Comparison of ENCODE assay signal across 9 cellular contexts in genomic region chr20:50762045-50762422, GRCh38. TPM values are rescaled to one million over a fixed set of nuclear protein-coding genes. Genes with fewer than 3 reads are reported as not detected.
DNase-seq lines count a peak whose midpoint lies in the region; ATAC-seq and TF ChIP-seq lines count a peak whose summit lies in the region.
"Had no signal": no experiment of that assay in that cellular context is flagged by ENCODE, and none has a peak within 500 bp of the region (broad histone marks: within the 10 kb centered on the region; RNA-seq: fewer than 3 reads in every experiment).

No MANE protein-coding gene starts in this region.

- H3K27me3 ChIP-seq in adipocyte (replicated peaks; ENCODE audit: control insufficient read depth, insufficient read depth, low read length): no peaks in the 10 kb centered on the region
- H3K27me3 ChIP-seq in foreskin keratinocyte: no peaks in the 10 kb centered on the region
- no peaks in the 10 kb centered on the region for H3K27me3 ChIP-seq in psoas muscle (ENCODE audit: insufficient read depth in 3 of 3, low read length in 2 of 3)
- H3K27me3 ChIP-seq in Karpas-422 (ENCODE audit: low read length): no peaks in the 10 kb centered on the region

- H4K20me1 ChIP-seq in Karpas-422 (ENCODE audit: insufficient read depth, low read depth, low read length): no peaks in the 10 kb centered on the region

- TF ChIP-seq CTCF in foreskin keratinocyte (conservative IDR thresholded peaks at IDR 0.05) (no peak), psoas muscle (IDR thresholded peaks at IDR 0.05) (no peak), GM13977 (IDR thresholded peaks at IDR 0.05; ENCODE audit: extremely low read depth, insufficient read depth, missing control alignments) (no peak)

- no peaks in the 10 kb centered on the region for H3K9me2 ChIP-seq in Karpas-422 (replicated peaks; ENCODE audit: insufficient read depth, low read length)

- no peaks in the 10 kb centered on the region for H3K79me2 ChIP-seq in Karpas-422 (ENCODE audit: low read length)

- peak overlapping the region; percentile 64 for H3K27ac ChIP-seq in foreskin keratinocyte
- peak overlapping the region; percentile 75 for H3K27ac ChIP-seq in psoas muscle
- no peak overlapping the region for H3K27ac ChIP-seq in Karpas-422 (ENCODE audit: low read length)

- peaks cover 20% of the 10 kb centered on the region for H3K4me1 ChIP-seq in adipocyte (ENCODE audit: control insufficient read depth, insufficient read depth, low read length)
- H3K4me1 ChIP-seq in foreskin keratinocyte: peaks cover 16% of the 10 kb centered on the region
- peaks cover 18% of the 10 kb centered on the region for H3K4me1 ChIP-seq in psoas muscle
- H3K4me1 ChIP-seq in Karpas-422 (ENCODE audit: low read length): no peaks in the 10 kb centered on the region

- intact Hi-C loops in psoas muscle (cut with DNase I): no loop called here

- H3K4me3 ChIP-seq in adipocyte (ENCODE audit: low read length) (peak overlapping the region; percentile 42), psoas muscle (no peak overlapping the region), Karpas-422 (ENCODE audit: low read length) (no peak overlapping the region)

- H2AFZ ChIP-seq in Karpas-422 (ENCODE audit: low read length): no peak overlapping the region

- in situ Hi-C loops in GM13977 (cut with MboI; ENCODE audit: low pct_unique_long_range_greater_than_20kb, low sequenced_read_pairs, unreplicated experiment): no loop called here

- H3K4me2 ChIP-seq in Karpas-422 (ENCODE audit: low read depth, low read length, poor library complexity, severe bottlenecking): no peak overlapping the region

- H3K9ac ChIP-seq in adipocyte (ENCODE audit: low read length): peak overlapping the region; percentile 17
- no peak overlapping the region for H3K9ac ChIP-seq in Karpas-422 (ENCODE audit: low read length)

- no peaks in the 10 kb centered on the region for H3K36me3 ChIP-seq in adipocyte (ENCODE audit: control insufficient read depth, insufficient read depth, low read length, severe bottlenecking)
- H3K36me3 ChIP-seq in psoas muscle (ENCODE audit: insufficient read depth in 1 of 2, low read depth in 1 of 2): no peaks in the 10 kb centered on the region
- H3K36me3 ChIP-seq in Karpas-422 (ENCODE audit: insufficient read depth, low read length): no peaks in the 10 kb centered on the region

- 57 to 87% (median 66%) methylated on average over 6 of the region's 6 CpGs for WGBS in psoas muscle, 3 donors

- DNase-seq in Daoy (ENCODE audit: low read depth) (peak; percentile 64), adipocyte (ENCODE audit: low read depth) (no peak), foreskin keratinocyte (no peak), psoas muscle (no peak), germinal center (ENCODE audit: low spot score) (no peak), GM13977 (ENCODE audit: low spot score) (no peak), Karpas-422 (no peak)
- DNase-seq: CD4-positive, alpha-beta T cell had no signal

- H3K9me3 ChIP-seq in adipocyte (ENCODE audit: control insufficient read depth, low read length) (no peaks in the 10 kb centered on the region), psoas muscle (no peaks in the 10 kb centered on the region), Karpas-422 (ENCODE audit: low read length) (no peaks in the 10 kb centered on the region)

- no peak for ATAC-seq in foreskin keratinocyte
- ATAC-seq in psoas muscle: peak in 1 of 4 donors; percentile 5
- ATAC-seq in GM18867 (IDR thresholded peaks at IDR 0.05; ENCODE audit: unreplicated experiment): no peak

RNA-seq across cellular contexts. Expression of gene PARD6B, which starts 30.7 kb away (rescaled TPM):
- total RNA-seq in Daoy (2014; rRNA removed; shearing (Covaris generic)): 5.2 and 26.0 TPM in 2 replicates
- total RNA-seq in foreskin keratinocyte (4.3 and 5.2 TPM in 2 replicates), psoas muscle (1 to 10 TPM in 3 of 4 donors, under 1 TPM in 1; 0.64 to 5.0 (median 1.8) TPM)
- polyA plus RNA-seq in foreskin keratinocyte (1.0 and 1.1 TPM in 2 replicates), psoas muscle (under 1 TPM; 0.27 to 0.97 (median 0.44) TPM)
- total RNA-seq in Karpas-422 (2014; rRNA removed; shearing (Covaris generic); ENCODE audit: low replicate concordance): 2.6 and 5.9 TPM in 2 replicates

RNA-seq across cellular contexts. Expression of gene BCAS4, which starts 32.8 kb away (rescaled TPM):
- total RNA-seq in Daoy (2014; rRNA removed; shearing (Covaris generic)): 10.9 and 16.1 TPM in 2 replicates
- 11.5 and 15.0 TPM in 2 replicates for total RNA-seq in foreskin keratinocyte
- polyA plus RNA-seq in foreskin keratinocyte: 20.6 and 23.5 TPM in 2 replicates
- total RNA-seq in psoas muscle: 1 to 10 TPM in 2 of 4 donors, under 1 TPM in 2; 0.24 to 1.9 (median 1.1) TPM
- polyA plus RNA-seq in psoas muscle: under 1 TPM; 0.28 to 0.38 (median 0.31) TPM
- 191 and 231 TPM in 2 replicates for total RNA-seq in Karpas-422 (2014; rRNA removed; shearing (Covaris generic); ENCODE audit: low replicate concordance)

Comparison
In these comparisons a context has a peak if more than half of its experiments do, and no peak if none do; other contexts are left out.
1. RNA of gene BCAS4, which starts 32.8 kb away (total RNA-seq): 191 to 231 TPM in Karpas-422; 11.5 to 15.0 TPM in foreskin keratinocyte, 10.9 to 16.1 TPM in Daoy and 0.24 to 1.9 TPM in psoas muscle; every median in the first group is over 10 times any median in the second.